8 cellular contexts compared by ENCODE assay signal in the genomic region with DNA sequence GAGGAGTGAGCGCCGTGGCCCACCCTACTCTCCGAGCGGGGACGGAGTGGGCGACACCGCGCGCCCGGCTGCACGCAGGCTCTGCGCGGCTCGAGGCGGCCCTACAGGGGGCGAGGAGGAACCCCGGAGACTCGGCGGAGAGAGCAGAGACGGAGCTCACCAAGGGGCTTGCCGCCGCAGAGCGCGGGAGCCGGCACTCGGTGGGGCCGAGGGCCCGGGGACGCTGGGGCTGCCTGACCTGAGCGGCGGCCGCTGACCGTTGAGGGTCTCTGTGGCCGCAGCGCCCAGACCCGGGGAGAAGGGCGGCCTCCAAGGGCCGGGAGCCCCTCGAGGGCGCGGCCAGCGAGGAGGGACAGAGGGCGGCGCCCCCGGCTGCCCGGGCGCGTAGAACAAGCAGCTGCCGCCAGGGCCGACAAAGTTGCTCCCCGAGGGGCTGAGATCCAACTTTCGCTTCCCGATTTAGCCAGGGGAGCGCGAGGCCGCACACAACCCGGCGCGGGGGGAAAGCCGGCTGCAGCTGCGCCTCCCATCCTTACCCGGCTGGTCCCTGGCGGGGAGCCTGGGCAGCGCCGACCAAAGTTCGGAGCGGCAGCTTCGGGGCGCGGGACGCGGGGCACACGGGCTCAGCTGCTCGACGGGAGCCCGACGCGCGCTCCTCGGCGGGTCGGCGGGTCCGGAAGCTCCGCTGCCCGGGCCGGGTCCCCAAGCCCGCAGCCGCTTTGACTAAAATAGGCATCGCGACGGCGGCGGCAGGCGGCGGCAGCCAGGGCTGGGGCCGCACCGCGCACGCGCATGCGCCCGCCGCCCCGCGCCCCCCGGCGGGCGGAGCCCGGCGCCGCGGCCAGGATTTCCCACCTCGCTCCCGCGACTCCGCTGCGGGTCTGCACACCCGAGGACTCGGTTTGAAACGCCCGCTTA. TPM values are rescaled to one million over a fixed set of nuclear protein-coding genes. Genes with fewer than 3 reads are reported as not detected.
A peak's percentile ranks its signal among the peaks of the same experiment; 100 is the strongest.
DNase-seq lines count a peak whose midpoint lies in the region; ATAC-seq and TF ChIP-seq lines count a peak whose summit lies in the region.

No MANE protein-coding gene starts in this region.

- H4K8ac ChIP-seq in neuronal stem cell (ENCODE audit: low read depth, low read length): no peak overlapping the region

- CTCF ChIA-PET in activated naive CD4-positive, alpha-beta T cell treated with anti-CD3 and anti-CD28 coated beads, Interleukin-2, amount 10 ng/mL, durations not matched to agents 7 days and 5 days (lab: Charles Lee): no interaction called here

- peaks cover 2% of the 10 kb centered on the region for H3K36me3 Mint-ChIP-seq in activated naive CD4-positive, alpha-beta T cell treated with anti-CD3 and anti-CD28 coated beads, Interleukin-2, amount 10 ng/mL, durations not matched to agents 7 days and 5 days
- H3K36me3 Mint-ChIP-seq in glutamatergic neuron (ENCODE audit: unreplicated experiment): no peaks in the 10 kb centered on the region

- H3K9me3 Mint-ChIP-seq in activated naive CD4-positive, alpha-beta T cell treated with anti-CD3 and anti-CD28 coated beads, Interleukin-2, amount 10 ng/mL, durations not matched to agents 7 days and 5 days: no peaks in the 10 kb centered on the region
- H3K9me3 Mint-ChIP-seq in glutamatergic neuron (ENCODE audit: unreplicated experiment): peaks cover 6% of the 10 kb centered on the region

- DNase-seq in activated naive CD4-positive, alpha-beta T cell treated with Interleukin-2 at 50 U/mL for 16 hours: peak; percentile 5
- DNase-seq in activated naive CD4-positive, alpha-beta T cell (lab: John Stamatoyannopoulos, UW): no peak
- DNase-seq in NCI-H2227 treated with DMSO at 0.1 percent for 48 hours (lab: John Stamatoyannopoulos, UW): peak; percentile 36
- peak; percentile 40 for DNase-seq in activated naive CD4-positive, alpha-beta T cell treated with anti-CD3 and anti-CD28 coated beads, Interleukin-2, amount 10 ng/mL, durations not matched to agents 7 days and 5 days
- DNase-seq in glutamatergic neuron: peak; percentile 80
- DNase-seq in neuronal stem cell (ENCODE audit: low spot score): peak; percentile 66

- H2BK12ac ChIP-seq in neuronal stem cell (ENCODE audit: low read length): peak overlapping the region; percentile 73

- H3K27ac ChIP-seq in neuronal stem cell (replicated peaks; ENCODE audit: low read length): peak overlapping the region; percentile 23

- ATAC-seq in HG02642 (IDR thresholded peaks at IDR 0.05; ENCODE audit: poor library complexity, unreplicated experiment): peak; percentile 67
- no peak for ATAC-seq in GM19023 (IDR thresholded peaks at IDR 0.05; ENCODE audit: unreplicated experiment)

- no CpG with 5 or more reads among the region's 122 CpGs for WGBS in neuronal stem cell (ENCODE audit: extremely low coverage in 2 of 2, insufficient read length in 2 of 2, insufficient replicate concordance in 1 of 2), 2 donors

- H3K36me3 ChIP-seq in neuronal stem cell (replicated peaks in 1 of 2; ENCODE audit: control insufficient read depth in 2 of 2, insufficient read depth in 2 of 2, low read length in 2 of 2): no peaks in the 10 kb centered on the region

- peak overlapping the region; percentile 59 for H3K4me3 Mint-ChIP-seq in activated naive CD4-positive, alpha-beta T cell treated with anti-CD3 and anti-CD28 coated beads, Interleukin-2, amount 10 ng/mL, durations not matched to agents 7 days and 5 days
- peak overlapping the region; percentile 88 for H3K4me3 Mint-ChIP-seq in glutamatergic neuron (ENCODE audit: unreplicated experiment)

- H3K14ac ChIP-seq in neuronal stem cell (ENCODE audit: low read length): peak overlapping the region; percentile 39

- no peak for TF ChIP-seq CTCF in glutamatergic neuron (IDR thresholded peaks at IDR 0.05; ENCODE audit: partially characterized antibody, unreplicated experiment)

- H4K91ac ChIP-seq in neuronal stem cell (ENCODE audit: low read depth, low read length, poor library complexity): no peak overlapping the region

- peak overlapping the region; percentile 85 to 92 for H3K4me3 ChIP-seq in neuronal stem cell (ENCODE audit: low read length in 2 of 2)

- H3K23ac ChIP-seq in neuronal stem cell (ENCODE audit: low read depth, low read length, poor library complexity): peak overlapping the region; percentile 93

- H3K4ac ChIP-seq in neuronal stem cell (ENCODE audit: low read length): no peak overlapping the region

- H3K9ac ChIP-seq in neuronal stem cell (ENCODE audit: low read depth, low read length, poor library complexity): peak overlapping the region; percentile 80

- peaks cover 2 to 17% (median 16%) of the 10 kb centered on the region in 3 experiments for H3K27me3 ChIP-seq in neuronal stem cell (ENCODE audit: control insufficient read depth in 3 of 3, insufficient read depth in 3 of 3, low read depth in 1 of 3, low read length in 3 of 3)

- peaks cover 1 to 2% of the 10 kb centered on the region in 2 donors for H3K4me1 ChIP-seq in neuronal stem cell (ENCODE audit: control insufficient read depth in 2 of 2, insufficient read depth in 1 of 2, low read depth in 1 of 2, low read length in 2 of 2)

- H3K27ac Mint-ChIP-seq in activated naive CD4-positive, alpha-beta T cell treated with anti-CD3 and anti-CD28 coated beads, Interleukin-2, amount 10 ng/mL, durations not matched to agents 7 days and 5 days: no peak overlapping the region
- no peak overlapping the region for H3K27ac Mint-ChIP-seq in glutamatergic neuron (ENCODE audit: unreplicated experiment)

- H3K18ac ChIP-seq in neuronal stem cell (ENCODE audit: low read length): peak overlapping the region; percentile 99

- no peaks in the 10 kb centered on the region for H3K9me3 ChIP-seq in neuronal stem cell (replicated peaks in 1 of 2; ENCODE audit: control insufficient read depth in 2 of 2, insufficient read depth in 1 of 2, low read depth in 1 of 2, low read length in 2 of 2)

- peaks cover 11% of the 10 kb centered on the region for H3K4me1 Mint-ChIP-seq in activated naive CD4-positive, alpha-beta T cell treated with anti-CD3 and anti-CD28 coated beads, Interleukin-2, amount 10 ng/mL, durations not matched to agents 7 days and 5 days
- peaks cover 8% of the 10 kb centered on the region for H3K4me1 Mint-ChIP-seq in glutamatergic neuron (ENCODE audit: low read depth, unreplicated experiment)

- H2BK120ac ChIP-seq in neuronal stem cell (ENCODE audit: low read depth, low read length): peak overlapping the region; percentile 94

- H2AFZ ChIP-seq in neuronal stem cell (ENCODE audit: low read length): peak overlapping the region; percentile 100

- H3K79me1 ChIP-seq in neuronal stem cell (ENCODE audit: low read depth, low read length): no peaks in the 10 kb centered on the region

- H2BK5ac ChIP-seq in neuronal stem cell (ENCODE audit: low read length): peak overlapping the region; percentile 35

- peaks cover 48% of the 10 kb centered on the region for H3K27me3 Mint-ChIP-seq in activated naive CD4-positive, alpha-beta T cell treated with anti-CD3 and anti-CD28 coated beads, Interleukin-2, amount 10 ng/mL, durations not matched to agents 7 days and 5 days
- H3K27me3 Mint-ChIP-seq in glutamatergic neuron (ENCODE audit: unreplicated experiment): peaks cover 2% of the 10 kb centered on the region

- H3K4me2 ChIP-seq in neuronal stem cell (ENCODE audit: insufficient read depth, low read length, poor library complexity, severe bottlenecking): peak overlapping the region; percentile 93

- H2AK5ac ChIP-seq in neuronal stem cell (ENCODE audit: low read depth, low read length): peak overlapping the region; percentile 25

- H2BK15ac ChIP-seq in neuronal stem cell (ENCODE audit: low read length): peak overlapping the region; percentile 25

RNA-seq across cellular contexts. Expression of a gene that starts 43.1 kb away (rescaled TPM):
- 10.9 TPM for total RNA-seq in glutamatergic neuron (ENCODE audit: unreplicated experiment)
- polyA plus RNA-seq in neuronal stem cell (2013, experiment 1 of 2): 3.1 TPM
- 3.2 TPM for polyA plus RNA-seq in neuronal stem cell (2013, experiment 2 of 2)

Comparison
In these comparisons a context has a peak if more than half of its experiments do, and no peak if none do; other contexts are left out.
1. DNase-seq: peak in activated naive CD4-positive, alpha-beta T cell treated with Interleukin-2 at 50 U/mL for 16 hours (single experiment), NCI-H2227 treated with DMSO at 0.1 percent for 48 hours (single experiment), activated naive CD4-positive, alpha-beta T cell treated with anti-CD3 and anti-CD28 coated beads, Interleukin-2, amount 10 ng/mL, durations not matched to agents 7 days and 5 days (single experiment), glutamatergic neuron (single experiment) and neuronal stem cell (single experiment); none in activated naive CD4-positive, alpha-beta T cell (0 of 4).